Comparison of ENCODE assay signal across 1 cellular context in the genomic region with DNA sequence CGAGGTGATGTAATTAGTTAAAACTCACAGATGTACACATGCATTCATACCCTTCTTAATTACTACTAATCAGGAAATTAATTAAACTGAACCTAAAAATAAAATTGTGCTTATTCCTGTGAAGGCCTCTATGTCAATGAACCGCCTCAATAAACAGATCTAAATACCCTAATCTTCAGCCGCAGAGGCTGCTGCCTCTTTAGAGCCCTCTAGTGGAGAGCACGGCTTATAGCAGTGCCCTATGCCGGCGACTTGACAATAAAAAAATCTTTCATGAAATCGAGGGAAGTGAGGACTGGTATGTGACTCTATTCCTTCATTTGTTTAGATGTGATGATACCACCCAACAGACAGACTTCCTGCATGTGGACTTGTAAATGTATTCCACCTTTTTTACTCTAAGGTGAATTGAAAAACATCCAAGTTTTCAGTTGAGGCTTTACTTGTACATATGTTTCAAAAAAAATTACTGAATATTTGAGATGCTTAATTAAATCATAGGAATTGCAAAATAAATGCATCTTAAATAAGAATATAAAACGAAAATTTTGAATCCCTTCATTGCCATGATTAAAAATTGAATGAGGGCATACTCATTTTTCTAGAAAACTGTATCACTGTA.
TF ChIP-seq lines count a peak whose summit lies in the region.

No MANE protein-coding gene starts in this region.

TF ChIP-seq in K562, 482 proteins besides CTCF, POLR2A, EP300 and RAD21:
- peak; percentile 25; the same call in 1 of the 2 replicates for TF ChIP-seq SMC3 (conservative IDR thresholded peaks at IDR 0.05; ENCODE audit: insufficient read depth, low read depth, low read length)
- no peak for TF ChIP-seq YBX1 (IDR thresholded peaks at IDR 0.05)
